ENCODE assay signal across 8 cellular contexts in genomic region chr19:506404-507285, GRCh38. TPM values are rescaled to one million over a fixed set of nuclear protein-coding genes. Genes with fewer than 3 reads are reported as not detected.
DNase-seq lines count a peak whose midpoint lies in the region; ATAC-seq and TF ChIP-seq lines count a peak whose summit lies in the region.

No MANE protein-coding gene starts in this region.

- H3K9me3 ChIP-seq in right cardiac atrium (ENCODE audit: control insufficient read depth, low read length) (no peaks in the 10 kb centered on the region), uterus (no peaks in the 10 kb centered on the region)

- TF ChIP-seq POLR2A in uterus (IDR thresholded peaks at IDR 0.05) = peak in 1 of 2 donors; percentile 36

- intact Hi-C loops in right cardiac atrium (cut with DNase I) = no loop called here
- intact Hi-C loops in uterus (cut with DNase I; ENCODE audit: low total_unique reads) = no loop called here

- H3K36me3 ChIP-seq in uterus = no peaks in the 10 kb centered on the region

- H3K27me3 ChIP-seq in right cardiac atrium (ENCODE audit: control insufficient read depth, insufficient read depth) (no peaks in the 10 kb centered on the region), uterus (no peaks in the 10 kb centered on the region)

- H3K27ac ChIP-seq in right cardiac atrium (ENCODE audit: low read length) = peak overlapping the region; percentile 84
- peak overlapping the region; percentile 91 to 93 for H3K27ac ChIP-seq in uterus

- no peaks in the 10 kb centered on the region for H3K4me1 ChIP-seq in right cardiac atrium (ENCODE audit: control insufficient read depth, insufficient read depth, low read length)
- peaks cover 0 to 7% of the 10 kb centered on the region in 2 donors for H3K4me1 ChIP-seq in uterus

- H3K4me3 ChIP-seq in right cardiac atrium (ENCODE audit: low read length) = peak overlapping the region; percentile 57
- peak overlapping the region; percentile 82 to 99 for H3K4me3 ChIP-seq in uterus

- peak; percentile 97 to 99 (median 98) for TF ChIP-seq CTCF in uterus (IDR thresholded peaks at IDR 0.05)

- peak; percentile 67 for ATAC-seq in GM18502 (IDR thresholded peaks at IDR 0.05; ENCODE audit: poor library complexity, unreplicated experiment)
- ATAC-seq in HG02943 (IDR thresholded peaks at IDR 0.05; ENCODE audit: low read depth, unreplicated experiment) = peak; percentile 72
- ATAC-seq in right cardiac atrium = peak; percentile 91 to 94

- DNase-seq in NCI-H1694 treated with DMSO at 0.1 percent for 48 hours (lab: John Stamatoyannopoulos, UW) (peak; percentile 98), T-helper 2 cell (peak; percentile 77 to 98 (median 90)), anterior cingulate cortex (lab: John Stamatoyannopoulos, UW) (peak; percentile 94 to 100 (median 98)), right cardiac atrium (peak; percentile 98 to 99 (median 99)), pulmonary artery endothelial cell (ENCODE audit: low read depth, low spot score) (peak; percentile 66), uterus (peak; percentile 97 to 100)

- WGBS in right cardiac atrium = 4% methylated on average over 48 of the region's 48 CpGs

RNA-seq across cellular contexts. Expression of gene TPGS1, which starts 0.7 kb away (rescaled TPM):
- total RNA-seq in right cardiac atrium (10 to 100 TPM; 10.9 to 15.6 (median 14.7) TPM), pulmonary artery endothelial cell (24.2 and 39.6 TPM in 2 replicates), uterus (10 to 100 TPM; 12.6 to 37.5 (median 29.9) TPM)
- polyA plus RNA-seq in right cardiac atrium = 21.3 TPM

RNA-seq across cellular contexts. Expression of gene MADCAM1, which starts 10.4 kb away (rescaled TPM):
- total RNA-seq in right cardiac atrium = under 1 TPM; 0.28 to 0.59 (median 0.36) TPM
- 0.27 TPM for polyA plus RNA-seq in right cardiac atrium
- 0.07 TPM in 2 replicates for total RNA-seq in pulmonary artery endothelial cell
- total RNA-seq in uterus = 1 to 10 TPM in 1 of 4 donors, under 1 TPM in 1, not detected in 2; 0.34 to 2.7 TPM

RNA-seq across cellular contexts. Expression of gene CDC34, which starts 24.9 kb away (rescaled TPM):
- total RNA-seq in right cardiac atrium = 10 to 100 TPM; 66.8 to 78.4 (median 74.3) TPM
- polyA plus RNA-seq in right cardiac atrium = 95.8 TPM
- total RNA-seq in pulmonary artery endothelial cell = 97.0 and 108 TPM in 2 replicates
- 100 to 1,000 TPM in 2 of 4 donors, 10 to 100 TPM in 2; 44.4 to 459 (median 101) TPM for total RNA-seq in uterus

RNA-seq across cellular contexts. Expression of gene GZMM, which starts 37.2 kb away (rescaled TPM):
- total RNA-seq in right cardiac atrium (under 1 TPM in 2 of 4 donors, not detected in 2; 0.26 to 0.32 TPM), pulmonary artery endothelial cell (not detected in 2 replicates), uterus (1 to 10 TPM in 1 of 4 donors, under 1 TPM in 1, not detected in 2; 0.62 to 1.6 TPM)
- polyA plus RNA-seq in right cardiac atrium = 0.43 TPM

RNA-seq across cellular contexts. Expression of gene SHC2, which starts 45.8 kb away (rescaled TPM):
- total RNA-seq in right cardiac atrium (10 to 100 TPM; 14.3 to 20.0 (median 17.6) TPM), pulmonary artery endothelial cell (3.5 and 4.7 TPM in 2 replicates), uterus (10 to 100 TPM in 2 of 4 donors, 1 to 10 TPM in 2; 2.9 to 43.6 (median 8.4) TPM)
- polyA plus RNA-seq in right cardiac atrium = 21.0 TPM

Comparison
In these comparisons a context has a peak if more than half of its experiments do, and no peak if none do; other contexts are left out.
1. Peak in every context shown above with its lines: DNase-seq, ATAC-seq, H3K4me3 ChIP-seq and H3K27ac ChIP-seq.